Comparison of ENCODE assay signal across 16 cellular contexts in genomic region chr6:149847943-149848267, GRCh38. TPM values are rescaled to one million over a fixed set of nuclear protein-coding genes. Genes with fewer than 3 reads are reported as not detected.
DNase-seq lines count a peak whose midpoint lies in the region; ATAC-seq, FAIRE-seq and TF ChIP-seq lines count a peak whose summit lies in the region.
"Had no signal": no experiment of that assay in that cellular context is flagged by ENCODE, and none has a peak within 500 bp of the region (broad histone marks: within the 10 kb centered on the region; RNA-seq: fewer than 3 reads in every experiment).

No MANE protein-coding gene starts in this region.

- H3K4me1 Mint-ChIP-seq in HFFc6 (ENCODE audit: low read depth) (peaks cover 86% of the 10 kb centered on the region), mesothelial cell of epicardium (peaks cover 20% of the 10 kb centered on the region), glutamatergic neuron (ENCODE audit: low read depth, unreplicated experiment) (no peaks in the 10 kb centered on the region)
- peaks cover 13% of the 10 kb centered on the region for H3K4me1 Mint-ChIP-seq in activated naive CD8-positive, alpha-beta T cell treated with anti-CD3 and anti-CD28 coated beads for 36 hours
- peaks cover 14% of the 10 kb centered on the region for H3K4me1 Mint-ChIP-seq in activated naive CD8-positive, alpha-beta T cell treated with anti-CD3 and anti-CD28 coated beads, Interleukin-2, amount 50 U/mL, for 24 hours
- H3K4me1 Mint-ChIP-seq: nephron progenitor cell had no signal

- no peak for TF ChIP-seq RAD21 in A549 (conservative IDR thresholded peaks at IDR 0.05 in 1 of 2, IDR thresholded peaks at IDR 0.05 in 1 of 2)

- no peak for FAIRE-seq in A549 (lab: Jason Lieb, UNC)

- H3K4me3 ChIP-seq in A549: no peak overlapping the region
- H3K4me3 ChIP-seq: body of pancreas, heart left ventricle had no signal

- ATAC-seq in A549: peak in 1 of 2 experiments; percentile 30; a peak in 3 of 6 replicates
- no peak for ATAC-seq in activated naive CD8-positive, alpha-beta T cell treated with anti-CD3 and anti-CD28 coated beads, Interleukin-2, amount 50 U/mL, for 24 hours

- peaks cover 85% of the 10 kb centered on the region for H3K4me1 ChIP-seq in A549

- peak overlapping the region; percentile 65 to 88 for H3K27ac ChIP-seq in A549
- H3K27ac ChIP-seq: body of pancreas had no signal

- POLR2A ChIA-PET in A549 (lab: Yijun Ruan, JAX): interaction anchor here (1.3 to 1.5 kb wide), 2 partner anchors 15 to 17 kb away, joined by 5 to 8 read pairs; partner anchors contain the start of gene LRP11

- no peak for TF ChIP-seq EP300 in A549 (IDR thresholded peaks at IDR 0.05)

- TF ChIP-seq CTCF in A549 (IDR thresholded peaks at IDR 0.05) (no peak), HFFc6 (IDR thresholded peaks at IDR 0.05) (no peak), mesothelial cell of epicardium (IDR thresholded peaks at IDR 0.05; ENCODE audit: unreplicated experiment) (no peak), glutamatergic neuron (IDR thresholded peaks at IDR 0.05; ENCODE audit: partially characterized antibody, unreplicated experiment) (no peak)

- H3K27ac Mint-ChIP-seq in HFFc6 (peak overlapping the region; percentile 80), mesothelial cell of epicardium (peak overlapping the region; percentile 39), glutamatergic neuron (ENCODE audit: unreplicated experiment) (no peak overlapping the region)
- H3K27ac Mint-ChIP-seq in activated naive CD8-positive, alpha-beta T cell treated with anti-CD3 and anti-CD28 coated beads for 36 hours: no peak overlapping the region
- H3K27ac Mint-ChIP-seq in activated naive CD8-positive, alpha-beta T cell treated with anti-CD3 and anti-CD28 coated beads, Interleukin-2, amount 50 U/mL, for 24 hours: no peak overlapping the region
- H3K27ac Mint-ChIP-seq: dendritic cell treated with granulocyte-macrophage colony-stimulating factor and Interleukin-4, amounts not matched to agents 40 ng/mL and 50 ng/mL, for 4 days; nephron progenitor cell had no signal

- H3K4me3 Mint-ChIP-seq in HFFc6: no peak overlapping the region
- no peak overlapping the region for H3K4me3 Mint-ChIP-seq in mesothelial cell of epicardium
- H3K4me3 Mint-ChIP-seq in activated naive CD8-positive, alpha-beta T cell treated with anti-CD3 and anti-CD28 coated beads for 36 hours: no peak overlapping the region
- H3K4me3 Mint-ChIP-seq in glutamatergic neuron (ENCODE audit: unreplicated experiment): no peak overlapping the region
- H3K4me3 Mint-ChIP-seq in activated naive CD8-positive, alpha-beta T cell treated with anti-CD3 and anti-CD28 coated beads, Interleukin-2, amount 50 U/mL, for 24 hours: no peak overlapping the region
- H3K4me3 Mint-ChIP-seq: dendritic cell treated with granulocyte-macrophage colony-stimulating factor and Interleukin-4, amounts not matched to agents 40 ng/mL and 50 ng/mL, for 4 days; nephron progenitor cell had no signal

- no peak for TF ChIP-seq POLR2A in A549 (IDR thresholded peaks at IDR 0.05; ENCODE audit: low read length)

- H3K27me3 Mint-ChIP-seq in HFFc6 (ENCODE audit: insufficient read depth) (no peaks in the 10 kb centered on the region), mesothelial cell of epicardium (ENCODE audit: low read depth) (no peaks in the 10 kb centered on the region), glutamatergic neuron (ENCODE audit: unreplicated experiment) (peaks cover 2% of the 10 kb centered on the region)
- peaks cover 4% of the 10 kb centered on the region for H3K27me3 Mint-ChIP-seq in activated naive CD8-positive, alpha-beta T cell treated with anti-CD3 and anti-CD28 coated beads for 36 hours
- peaks cover 9% of the 10 kb centered on the region for H3K27me3 Mint-ChIP-seq in activated naive CD8-positive, alpha-beta T cell treated with anti-CD3 and anti-CD28 coated beads, Interleukin-2, amount 50 U/mL, for 24 hours
- H3K27me3 Mint-ChIP-seq: dendritic cell treated with granulocyte-macrophage colony-stimulating factor and Interleukin-4, amounts not matched to agents 40 ng/mL and 50 ng/mL, for 4 days had no signal

- DNase-seq in A549 (ENCODE audit: low read depth in 1 of 2, low spot score in 1 of 2) (no peak), HFFc6 (no peak), astrocyte of the hippocampus (ENCODE audit: low read depth, low spot score) (peak; percentile 52), mesothelial cell of epicardium (ENCODE audit: low spot score in 2 of 2, unreplicated experiment in 2 of 2) (no peak), glutamatergic neuron (no peak), foreskin melanocyte (no peak)
- no peak for DNase-seq in activated naive CD8-positive, alpha-beta T cell treated with anti-CD3 and anti-CD28 coated beads for 36 hours
- DNase-seq in activated naive CD8-positive, alpha-beta T cell treated with anti-CD3 and anti-CD28 coated beads, Interleukin-2, amount 50 U/mL, for 24 hours: no peak
- DNase-seq: activated CD4-positive, alpha-beta T cell treated with anti-CD3 and anti-CD28 coated beads, Interleukin-2, amount 50 U/mL, for 1 hour; NCI-H524 treated with DMSO at 0.1 percent for 48 hours; nephron progenitor cell had no signal

- CTCF ChIA-PET in A549 (lab: Yijun Ruan, JAX): interaction anchor here (0.9 to 4.4 kb wide), 6 partner anchors 12 to 169 kb away, joined by 3 to 33 read pairs (median 4); no protein-coding TSS in a partner anchor

- peaks cover 10% of the 10 kb centered on the region; the same call in 1 of the 2 replicates for H3K36me3 Mint-ChIP-seq in HFFc6 (ENCODE audit: low read depth)
- H3K36me3 Mint-ChIP-seq in mesothelial cell of epicardium: peaks cover 2% of the 10 kb centered on the region
- no peaks in the 10 kb centered on the region for H3K36me3 Mint-ChIP-seq in activated naive CD8-positive, alpha-beta T cell treated with anti-CD3 and anti-CD28 coated beads for 36 hours
- H3K36me3 Mint-ChIP-seq in glutamatergic neuron (ENCODE audit: unreplicated experiment): peaks cover 17% of the 10 kb centered on the region
- no peaks in the 10 kb centered on the region for H3K36me3 Mint-ChIP-seq in activated naive CD8-positive, alpha-beta T cell treated with anti-CD3 and anti-CD28 coated beads, Interleukin-2, amount 50 U/mL, for 24 hours (ENCODE audit: low read depth)

- no peaks in the 10 kb centered on the region for H3K9me3 Mint-ChIP-seq in HFFc6
- H3K9me3 Mint-ChIP-seq in mesothelial cell of epicardium: no peaks in the 10 kb centered on the region
- no peaks in the 10 kb centered on the region for H3K9me3 Mint-ChIP-seq in activated naive CD8-positive, alpha-beta T cell treated with anti-CD3 and anti-CD28 coated beads for 36 hours
- peaks cover 2% of the 10 kb centered on the region for H3K9me3 Mint-ChIP-seq in glutamatergic neuron (ENCODE audit: unreplicated experiment)
- H3K9me3 Mint-ChIP-seq in activated naive CD8-positive, alpha-beta T cell treated with anti-CD3 and anti-CD28 coated beads, Interleukin-2, amount 50 U/mL, for 24 hours: no peaks in the 10 kb centered on the region
- H3K9me3 Mint-ChIP-seq: dendritic cell treated with granulocyte-macrophage colony-stimulating factor and Interleukin-4, amounts not matched to agents 40 ng/mL and 50 ng/mL, for 4 days; nephron progenitor cell had no signal

- no peaks in the 10 kb centered on the region for H3K9me3 ChIP-seq in A549
- H3K9me3 ChIP-seq: body of pancreas, heart left ventricle had no signal

- 3% methylated on average over 4 of the region's 4 CpGs for WGBS in A549 (ENCODE audit: missing lambda C conversion rate)

- peak overlapping the region; percentile 84 for H3K4me2 ChIP-seq in A549

TF ChIP-seq in A549, 52 proteins besides CTCF, POLR2A, EP300 and RAD21:
- TF ChIP-seq MAZ (IDR thresholded peaks at IDR 0.05; ENCODE audit: borderline replicate concordance, low read depth, low read length) (no peak), CEBPB (IDR thresholded peaks at IDR 0.05) (no peak), PBX3 (IDR thresholded peaks at IDR 0.05) (no peak), CHD4 (IDR thresholded peaks at IDR 0.05; ENCODE audit: borderline replicate concordance) (no peak)
TF ChIP-seq in A549: peak in this region for 0.

RNA-seq across cellular contexts. Expression of gene LRP11, which starts 16.3 kb away (rescaled TPM):
- polyA plus RNA-seq in A549 (2011; rRNA removed) (57.7 and 59.2 TPM in 2 replicates), A549 (2017; fragmentation: RNase III; extraction: RNeasy Plus Mini Kit Qiagen cat#74134 plus additional on column Dnase treatment) (37.4 to 53.8 TPM (median 48.9 TPM) in 3 replicates)
- 21.1 and 28.5 TPM in 2 replicates for polyA plus RNA-seq in A549 (2012; cell fraction: cytosol; rRNA removed)
- 18.2 and 23.9 TPM in 2 replicates for polyA plus RNA-seq in A549 (2012; cell fraction: nucleus; rRNA removed)
- polyA minus RNA-seq in A549 (2011; rRNA and poly(A)+ RNA removed): 78.1 and 98.4 TPM in 2 replicates
- 10 to 100 TPM; 27.4 to 34.6 (median 30.4) TPM for total RNA-seq in HFFc6 (2021; fragmentation: NEBNext Ultra II Directional; extraction: Animal tissue kit (Norgen Biotek cat#: 25700))
- total RNA-seq in mesothelial cell of epicardium (17.2 to 17.9 TPM (median 17.8 TPM) in 3 replicates), glutamatergic neuron (ENCODE audit: unreplicated experiment) (10.8 TPM)
- total RNA-seq in activated naive CD8-positive, alpha-beta T cell treated with anti-CD3 and anti-CD28 coated beads for 36 hours: 1 to 10 TPM; 1.8 to 2.1 TPM

RNA-seq across cellular contexts. Expression of gene RAET1E, which starts 50.0 kb away (rescaled TPM):
- polyA plus RNA-seq in A549 (2011; rRNA removed): 2.8 and 4.2 TPM in 2 replicates
- polyA plus RNA-seq in A549 (2012; cell fraction: cytosol; rRNA removed): 0.66 and 0.98 TPM in 2 replicates
- 0.32 and 1.1 TPM in 2 replicates for polyA plus RNA-seq in A549 (2012; cell fraction: nucleus; rRNA removed)
- polyA plus RNA-seq in A549 (2017; fragmentation: RNase III; extraction: RNeasy Plus Mini Kit Qiagen cat#74134 plus additional on column Dnase treatment): 3.3 to 5.4 TPM (median 4.5 TPM) in 3 replicates
- polyA minus RNA-seq in A549 (2011; rRNA and poly(A)+ RNA removed): 0.44 and 2.6 TPM in 2 replicates
- total RNA-seq in HFFc6 (2021; fragmentation: NEBNext Ultra II Directional; extraction: Animal tissue kit (Norgen Biotek cat#: 25700)): under 1 TPM in 5 of 6 experiments, not detected in 1; 0.14 to 0.41 (median 0.26) TPM
- total RNA-seq in mesothelial cell of epicardium: not detected in 3 replicates
- not detected for total RNA-seq in activated naive CD8-positive, alpha-beta T cell treated with anti-CD3 and anti-CD28 coated beads for 36 hours
- total RNA-seq in glutamatergic neuron (ENCODE audit: unreplicated experiment): not detected
- total RNA-seq: body of pancreas, Calu3, OCI-LY7 had no signal

Comparison
In these comparisons a context has a peak if more than half of its experiments do, and no peak if none do; other contexts are left out.
1. H3K27ac Mint-ChIP-seq: peak in HFFc6 (single experiment) and mesothelial cell of epicardium (single experiment); none in activated naive CD8-positive, alpha-beta T cell treated with anti-CD3 and anti-CD28 coated beads for 36 hours (single experiment), glutamatergic neuron (single experiment) and activated naive CD8-positive, alpha-beta T cell treated with anti-CD3 and anti-CD28 coated beads, Interleukin-2, amount 50 U/mL, for 24 hours (single experiment).